ENCODE assay signal across 11 cellular contexts in the genomic region with DNA sequence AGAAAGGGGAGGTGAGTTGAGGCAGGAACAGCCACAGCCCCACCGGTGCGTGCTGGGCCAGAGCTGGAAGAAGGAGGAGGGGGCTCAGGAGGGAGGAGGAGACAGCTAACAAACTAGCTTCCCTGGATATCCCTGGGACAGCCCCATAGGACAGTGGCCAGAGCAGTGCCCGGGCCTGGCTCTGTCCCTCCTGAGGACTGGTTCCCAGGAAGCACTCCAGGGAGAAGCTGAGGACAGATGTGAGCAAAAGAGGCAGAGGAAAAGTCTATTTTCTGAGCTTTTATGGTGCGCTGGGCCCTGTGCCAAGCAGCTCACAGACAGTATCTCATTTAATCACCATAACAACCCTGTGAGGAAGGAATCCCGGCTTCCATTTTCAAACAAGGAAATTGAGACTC. TPM values are rescaled to one million over a fixed set of nuclear protein-coding genes. Genes with fewer than 3 reads are reported as not detected.
DNase-seq lines count a peak whose midpoint lies in the region; ATAC-seq, FAIRE-seq and TF ChIP-seq lines count a peak whose summit lies in the region.
"Had no signal": no experiment of that assay in that cellular context is flagged by ENCODE, and none has a peak within 500 bp of the region (broad histone marks: within the 10 kb centered on the region; RNA-seq: fewer than 3 reads in every experiment).

No MANE protein-coding gene starts in this region.

- intact Hi-C loops in tibial artery (cut with DNase I; ENCODE audit: low total_unique reads): no loop called here

- H3K9me3 ChIP-seq in KOPT-K1 (ENCODE audit: insufficient read depth, low read length, poor library complexity, severe bottlenecking) (no peaks in the 10 kb centered on the region), lung (ENCODE audit: control insufficient read depth in 2 of 2, insufficient read depth in 1 of 2, low read length in 1 of 2) (no peaks in the 10 kb centered on the region), tibial artery (no peaks in the 10 kb centered on the region)

- ATAC-seq in lung (ENCODE audit: insufficient read depth, low FRiP score): no peak
- no peak for ATAC-seq in GM19467 (IDR thresholded peaks at IDR 0.05; ENCODE audit: unreplicated experiment)
- no peak for ATAC-seq in GM21447 (IDR thresholded peaks at IDR 0.05; ENCODE audit: unreplicated experiment)
- no peak for ATAC-seq in HG03280 (IDR thresholded peaks at IDR 0.05; ENCODE audit: unreplicated experiment)

- H3K36me3 ChIP-seq in KOPT-K1 (ENCODE audit: insufficient read depth, low read length) (no peaks in the 10 kb centered on the region), lung (ENCODE audit: control insufficient read depth in 2 of 2, insufficient read depth in 2 of 2, low read length in 2 of 2) (no peaks in the 10 kb centered on the region), tibial artery (no peaks in the 10 kb centered on the region)

- no peak overlapping the region for H3K4me3 ChIP-seq in lung
- no peak overlapping the region for H3K4me3 ChIP-seq in tibial artery

- FAIRE-seq in endometrium (lab: Jason Lieb, UNC): peak; percentile 4
- FAIRE-seq: islet of Langerhans had no signal

- peak overlapping the region; percentile 69 for H3K27ac ChIP-seq in KOPT-K1 (ENCODE audit: low read depth, low read length, poor library complexity, severe bottlenecking)
- H3K27ac ChIP-seq in lung (ENCODE audit: low read depth in 1 of 2, low read length in 1 of 2): peak overlapping the region; percentile 58 to 85
- peak overlapping the region; percentile 59 to 68 for H3K27ac ChIP-seq in tibial artery

- no peaks in the 10 kb centered on the region for H3K27me3 ChIP-seq in lung (ENCODE audit: control insufficient read depth, insufficient read depth)
- no peaks in the 10 kb centered on the region for H3K27me3 ChIP-seq in tibial artery

- TF ChIP-seq CTCF in lung (IDR thresholded peaks at IDR 0.05; ENCODE audit: control extremely low read depth, extremely low read depth) (no peak), tibial artery (IDR thresholded peaks at IDR 0.05) (no peak)

- DNase-seq in lung (ENCODE audit: low spot score): no peak
- no peak for DNase-seq in tibial artery
- DNase-seq in stimulated activated CD4-positive, alpha-beta T cell treated with anti-CD3 and anti-CD28 coated beads, Interleukin-2, amount 100 ng/mL, for 24 hours: no peak
- DNase-seq: NCI-H2029 treated with DMSO at 0.1 percent for 48 hours; stimulated activated CD4-positive, alpha-beta T cell treated with anti-CD3 and anti-CD28 coated beads, Interleukin-4, amount 100 ng/mL, for 4 hours had no signal

- H3K4me1 ChIP-seq in lung (ENCODE audit: control insufficient read depth in 2 of 2, insufficient read depth in 2 of 2, low read length in 2 of 2) (peaks cover 9 to 15% of the 10 kb centered on the region in 2 donors), tibial artery (peaks cover 0 to 35% (median 21%) of the 10 kb centered on the region in 4 donors)

- WGBS in lung, 2 donors: 40 to 42% methylated on average over 5 of the region's 5 CpGs

RNA-seq across cellular contexts. Expression of a gene that starts 8.3 kb away (rescaled TPM):
- total RNA-seq in lung: 10 to 100 TPM; 14.9 to 39.9 TPM
- 1 to 10 TPM; 6.0 to 8.2 TPM for polyA plus RNA-seq in lung

RNA-seq across cellular contexts. Expression of a gene that starts 28.1 kb away (rescaled TPM):
- 100 to 1,000 TPM; 124 to 150 TPM for total RNA-seq in lung
- polyA plus RNA-seq in lung: 100 to 1,000 TPM in 1 of 2 donors, 10 to 100 TPM in 1; 57.6 to 169 TPM

RNA-seq across cellular contexts. Expression of a gene that starts 35.3 kb away (rescaled TPM):
- total RNA-seq in lung: 100 to 1,000 TPM in 1 of 2 donors, 10 to 100 TPM in 1; 23.9 to 149 TPM
- polyA plus RNA-seq in lung: 100 to 1,000 TPM; 108 to 126 TPM

RNA-seq across cellular contexts. Expression of a gene that starts 35.9 kb away (rescaled TPM):
- 10 to 100 TPM; 28.2 to 43.2 TPM for total RNA-seq in lung
- polyA plus RNA-seq in lung: 10 to 100 TPM; 48.6 to 81.4 TPM

RNA-seq across cellular contexts. Expression of a gene that starts 43.7 kb away (rescaled TPM):
- total RNA-seq in lung: 100 to 1,000 TPM; 134 to 147 TPM
- 100 to 1,000 TPM in 1 of 2 donors, 10 to 100 TPM in 1; 91.1 to 138 TPM for polyA plus RNA-seq in lung
